24 cellular contexts compared by ENCODE assay signal in genomic region chr13:96816874-96817273, GRCh38.
A peak's percentile ranks its signal among the peaks of the same experiment; 100 is the strongest.
DNase-seq lines count a peak whose midpoint lies in the region; ATAC-seq, FAIRE-seq and TF ChIP-seq lines count a peak whose summit lies in the region.
"Had no signal": no experiment of that assay in that cellular context is flagged by ENCODE, and none has a peak within 500 bp of the region (broad histone marks: within the 10 kb centered on the region; RNA-seq: fewer than 3 reads in every experiment).

No MANE protein-coding gene starts in this region.

- peaks cover 12% of the 10 kb centered on the region; the same call in 1 of the 2 replicates for H3K36me3 Mint-ChIP-seq in WTC11
- H3K36me3 Mint-ChIP-seq: IgD-negative memory B cell had no signal

- CTCF ChIA-PET in WTC11 (lab: Charles Lee), result interaction anchor here (0.6 to 2.7 kb wide), 14 partner anchors 15 to 797 kb away, joined by 3 to 17 read pairs (median 5); no protein-coding TSS in a partner anchor

- DNase-seq in left ventricle myocardium inferior (no peak), Right ventricle myocardium superior (no peak), WTC11 (ENCODE audit: low spot score) (peak; percentile 32), iPS-NIHi7 (ENCODE audit: extremely low spot score) (peak; percentile 24), aorta (no peak), kidney (no peak)
- no peak for DNase-seq in stimulated activated CD4-positive, alpha-beta T cell treated with anti-CD3 and anti-CD28 coated beads, Interleukin-15, amount 100 ng/mL, for 24 hours
- DNase-seq: activated CD4-positive, alpha-beta T cell treated with anti-CD3 and anti-CD28 coated beads for 1 hour; activated CD8-positive, alpha-beta memory T cell treated with anti-CD3 and anti-CD28 coated beads for 24 hours; activated naive CD4-positive, alpha-beta T cell treated with anti-CD3 and anti-CD28 coated beads for 36 hours; activated T-cell treated with anti-CD3 and anti-CD28 coated beads, Interleukin-2, amount 50 U/mL, for 72 hours; NCI-H1436 treated with DMSO at 0.1 percent for 48 hours; PC-9; SIG-M5; upper lobe of left lung had no signal

- WGBS in aorta, 2 donors, result 54 to 66% methylated on average over 9 of the region's 9 CpGs

- no peaks in the 10 kb centered on the region for H3K27me3 ChIP-seq in left ventricle myocardium inferior (ENCODE audit: low read depth)
- no peaks in the 10 kb centered on the region for H3K27me3 ChIP-seq in aorta (ENCODE audit: control insufficient read depth in 1 of 2, insufficient read depth in 2 of 2, low read length in 1 of 2)
- H3K27me3 ChIP-seq: cardiac muscle cell, upper lobe of left lung had no signal

- H3K4me1 ChIP-seq in left ventricle myocardium inferior (peaks cover 3% of the 10 kb centered on the region), aorta (ENCODE audit: control insufficient read depth in 1 of 2, insufficient read depth in 2 of 2, low read length in 2 of 2) (peaks cover 20% of the 10 kb centered on the region in 2 donors), kidney (ENCODE audit: control insufficient read depth in 1 of 2, insufficient read depth in 1 of 2, low read depth in 1 of 2, low read length in 2 of 2) (no peaks in the 10 kb centered on the region)
- H3K4me1 ChIP-seq: Caco-2, upper lobe of left lung had no signal

- FAIRE-seq in kidney (lab: Jason Lieb, UNC), result no peak
- FAIRE-seq: keratinocyte had no signal

- intact Hi-C loops in left ventricle myocardium inferior (cut with micrococcal nuclease), result no loop called here
- intact Hi-C loops in Right ventricle myocardium superior (cut with DNase I), result loop anchor here (10.0 kb wide), 1 partner anchor 792 kb away; no protein-coding TSS in a partner anchor
- intact Hi-C loops in aorta (cut with DNase I), result loop anchor here (5.0 kb wide), 2 partner anchors 35 to 795 kb away; no protein-coding TSS in a partner anchor
- intact Hi-C loops in kidney (cut with DNase I), result no loop called here

- H3K9me3 Mint-ChIP-seq in WTC11, result peaks cover 17% of the 10 kb centered on the region
- H3K9me3 Mint-ChIP-seq: dendritic cell treated with granulocyte-macrophage colony-stimulating factor and Interleukin-4, amounts not matched to agents 40 ng/mL and 50 ng/mL, for 4 days; stimulated activated naive CD8-positive, alpha-beta T cell treated with anti-CD3 and anti-CD28 coated beads, Interleukin-15, Interleukin-2, amounts not matched to agents 100 ng/mL and 50 ng/mL, for 24 hours had no signal

- POLR2A ChIA-PET in WTC11 (lab: Charles Lee), result no interaction called here

- H3K4me3 ChIP-seq in left ventricle myocardium inferior (no peak overlapping the region), aorta (ENCODE audit: low read length in 2 of 2) (no peak overlapping the region), kidney (ENCODE audit: low read length in 2 of 2) (no peak overlapping the region)
- H3K4me3 ChIP-seq: cardiac muscle cell, GM23248, lung, PC-9, upper lobe of left lung had no signal

- H3K4me1 Mint-ChIP-seq in WTC11, result peaks cover 28% of the 10 kb centered on the region
- H3K4me1 Mint-ChIP-seq: IgD-negative memory B cell had no signal

- H3K27me3 Mint-ChIP-seq in WTC11 (ENCODE audit: low read depth), result peaks cover 6% of the 10 kb centered on the region
- H3K27me3 Mint-ChIP-seq: dendritic cell treated with granulocyte-macrophage colony-stimulating factor and Interleukin-4, amounts not matched to agents 40 ng/mL and 50 ng/mL, for 4 days; stimulated activated naive CD8-positive, alpha-beta T cell treated with anti-CD3 and anti-CD28 coated beads, Interleukin-15, Interleukin-2, amounts not matched to agents 100 ng/mL and 50 ng/mL, for 24 hours had no signal

- H3K9me3 ChIP-seq in left ventricle myocardium inferior (replicated peaks) (peaks cover 11% of the 10 kb centered on the region), aorta (ENCODE audit: control insufficient read depth, low read length) (no peaks in the 10 kb centered on the region), kidney (ENCODE audit: control insufficient read depth in 1 of 2, low read length in 2 of 2) (no peaks in the 10 kb centered on the region)
- H3K9me3 ChIP-seq: Caco-2, upper lobe of left lung had no signal

- H3K9ac ChIP-seq in kidney (ENCODE audit: low read length in 2 of 2), result no peak overlapping the region
- H3K9ac ChIP-seq: GM23248 had no signal

- peak overlapping the region; percentile 58 for H3K27ac ChIP-seq in left ventricle myocardium inferior (replicated peaks)
- no peak overlapping the region for H3K27ac ChIP-seq in aorta (ENCODE audit: low read depth in 1 of 2, low read length in 2 of 2)
- no peak overlapping the region for H3K27ac ChIP-seq in kidney (ENCODE audit: low read depth in 2 of 2, low read length in 2 of 2)
- H3K27ac ChIP-seq: cardiac muscle cell, GM23248, PC-9, upper lobe of left lung had no signal

- 0 out of 2 replicates have a peak overlapping the region, but pooled peaks have one; percentile 20 for H3K27ac Mint-ChIP-seq in WTC11
- H3K27ac Mint-ChIP-seq: activated naive CD4-positive, alpha-beta T cell treated with anti-CD3 and anti-CD28 coated beads for 36 hours; activated T-cell treated with anti-CD3 and anti-CD28 coated beads, Interleukin-2, amount 50 U/mL, for 72 hours; dendritic cell treated with granulocyte-macrophage colony-stimulating factor and Interleukin-4, amounts not matched to agents 40 ng/mL and 50 ng/mL, for 4 days; IgD-negative memory B cell; stimulated activated naive CD8-positive, alpha-beta T cell treated with anti-CD3 and anti-CD28 coated beads, Interleukin-15, Interleukin-2, amounts not matched to agents 100 ng/mL and 50 ng/mL, for 24 hours had no signal

- ATAC-seq in Right ventricle myocardium superior (ENCODE audit: poor library complexity) (no peak), WTC11 (peak; percentile 85), aorta (ENCODE audit: low FRiP score) (peak; percentile 13), HG02970 (IDR thresholded peaks at IDR 0.05; ENCODE audit: low FRiP score, unreplicated experiment) (no peak)
- ATAC-seq: activated T-cell treated with anti-CD3 and anti-CD28 coated beads, Interleukin-2, amount 50 U/mL, for 72 hours had no signal

- H3K36me3 ChIP-seq in left ventricle myocardium inferior (no peaks in the 10 kb centered on the region), aorta (ENCODE audit: control insufficient read depth in 1 of 2, insufficient read depth in 2 of 2, low read length in 1 of 2) (no peaks in the 10 kb centered on the region), kidney (ENCODE audit: control insufficient read depth in 1 of 2, insufficient read depth in 2 of 2, low read length in 2 of 2) (no peaks in the 10 kb centered on the region)
- H3K36me3 ChIP-seq: cardiac muscle cell, upper lobe of left lung had no signal

- no peak for TF ChIP-seq CTCF in left ventricle myocardium inferior (IDR thresholded peaks at IDR 0.05; ENCODE audit: borderline replicate concordance)
- no peak for TF ChIP-seq CTCF in WTC11 (IDR thresholded peaks at IDR 0.05)
- no peak for TF ChIP-seq CTCF in kidney (IDR thresholded peaks at IDR 0.05; ENCODE audit: borderline replicate concordance, extremely low read depth, insufficient read depth)

- H3K4me3 Mint-ChIP-seq in WTC11, result peak overlapping the region; percentile 9; the same call in 1 of the 2 replicates
- H3K4me3 Mint-ChIP-seq: activated naive CD4-positive, alpha-beta T cell treated with anti-CD3 and anti-CD28 coated beads for 36 hours; activated T-cell treated with anti-CD3 and anti-CD28 coated beads, Interleukin-2, amount 50 U/mL, for 72 hours; dendritic cell treated with granulocyte-macrophage colony-stimulating factor and Interleukin-4, amounts not matched to agents 40 ng/mL and 50 ng/mL, for 4 days; IgD-negative memory B cell; stimulated activated naive CD8-positive, alpha-beta T cell treated with anti-CD3 and anti-CD28 coated beads, Interleukin-15, Interleukin-2, amounts not matched to agents 100 ng/mL and 50 ng/mL, for 24 hours had no signal

TF ChIP-seq in WTC11, 78 proteins besides CTCF, POLR2A, EP300 and RAD21 (continues in another document):
- no peak for TF ChIP-seq ZNF232 (CRISPR knock-in tag; IDR thresholded peaks at IDR 0.05)
- no peak for TF ChIP-seq USF1 (CRISPR knock-in tag; IDR thresholded peaks at IDR 0.05)
- no peak for TF ChIP-seq ELF4 (CRISPR knock-in tag; IDR thresholded peaks at IDR 0.05; ENCODE audit: low read depth)
- peak; percentile 40; the same call in 1 of the 2 replicates for TF ChIP-seq FOXP4 (CRISPR knock-in tag; IDR thresholded peaks at IDR 0.05)
- TF ChIP-seq NFE2L1 (CRISPR knock-in tag; IDR thresholded peaks at IDR 0.05), result peak; percentile 60; the same call in 1 of the 2 replicates
- TF ChIP-seq ZBTB43 (CRISPR knock-in tag; IDR thresholded peaks at IDR 0.05), result no peak

Comparison
In these comparisons a context has a peak if more than half of its experiments do, and no peak if none do; other contexts are left out.
1. intact Hi-C loops: an anchor here in Right ventricle myocardium superior (10.0 kb wide) and aorta (5.0 kb wide); none called in left ventricle myocardium inferior and kidney.
2. DNase-seq: peak in WTC11 (single experiment) and iPS-NIHi7 (single experiment); none in left ventricle myocardium inferior (single experiment), Right ventricle myocardium superior (single experiment), aorta (0 of 2), kidney (single experiment) and stimulated activated CD4-positive, alpha-beta T cell treated with anti-CD3 and anti-CD28 coated beads, Interleukin-15, amount 100 ng/mL, for 24 hours (single experiment).
3. ATAC-seq: peak in WTC11 (single experiment) and aorta (single experiment); none in Right ventricle myocardium superior (single experiment) and HG02970 (single experiment).